In genomic region chr12:46268617-46269428, GRCh38 we compare ENCODE assay signal across 8 cellular contexts. TPM values are rescaled to one million over a fixed set of nuclear protein-coding genes. Genes with fewer than 3 reads are reported as not detected.
DNase-seq lines count a peak whose midpoint lies in the region; ATAC-seq and TF ChIP-seq lines count a peak whose summit lies in the region.

Gene SLC38A1 (minus strand): TSS chr12:46269043. CDS start chr12:46239800, 29,243 bp downstream.

- no peaks in the 10 kb centered on the region for H3K9me2 ChIP-seq in DOHH2 (replicated peaks; ENCODE audit: control insufficient read depth, low read length)

- H2AFZ ChIP-seq in KMS-11 (ENCODE audit: low read depth): peak within 1 kb of the TSS; percentile 86

- H3K9me3 ChIP-seq in DOHH2 (ENCODE audit: control insufficient read depth, insufficient read depth, low read length): no peaks in the 10 kb centered on the region
- no peaks in the 10 kb centered on the region for H3K9me3 ChIP-seq in thoracic aorta

- ATAC-seq in GM21723 (IDR thresholded peaks at IDR 0.05; ENCODE audit: unreplicated experiment) (peak; percentile 70), thoracic aorta (ENCODE audit: insufficient number of reproducible peaks, low FRiP score, low read depth) (peak; percentile 56)

- H3K4me3 ChIP-seq in DOHH2 (ENCODE audit: low read length) (peak within 1 kb of the TSS; percentile 96), KMS-11 (IDR thresholded peaks at IDR 0.05; ENCODE audit: insufficient read depth, low read depth, low read length) (no peak within 1 kb of the TSS), thoracic aorta (peak within 1 kb of the TSS; percentile 96)

- peaks cover 9% of the 10 kb centered on the region; the same call in 1 of the 2 replicates for H3F3A ChIP-seq in DOHH2 (ENCODE audit: control insufficient read depth, insufficient read depth)

- peak; percentile 92 for DNase-seq in RPMI8226
- peak; percentile 95 for DNase-seq in activated effector memory CD4-positive, alpha-beta T cell treated with anti-CD3 and anti-CD28 coated beads, Interleukin-2, amount 50 U/mL, for 16 hours
- DNase-seq in germinal center (ENCODE audit: low spot score): peak; percentile 86
- DNase-seq in occipital lobe (lab: John Stamatoyannopoulos, UW): peak; percentile 81
- peak; percentile 46 for DNase-seq in thoracic aorta (ENCODE audit: low spot score)

- H3K36me3 ChIP-seq in DOHH2 (ENCODE audit: control insufficient read depth, low read length) (peaks cover 55% of the 10 kb centered on the region), KMS-11 (ENCODE audit: insufficient read depth) (no peaks in the 10 kb centered on the region), thoracic aorta (no peaks in the 10 kb centered on the region)

- H3K79me2 ChIP-seq in DOHH2 (ENCODE audit: control insufficient read depth, low read length) (peaks cover 87% of the 10 kb centered on the region), KMS-11 (ENCODE audit: insufficient read depth, low read depth) (peaks cover 47% of the 10 kb centered on the region)

- TF ChIP-seq CTCF in DOHH2 (IDR thresholded peaks at IDR 0.05; ENCODE audit: low read depth, low read length, poor library complexity, severe bottlenecking) (no peak), KMS-11 (conservative IDR thresholded peaks at IDR 0.05; ENCODE audit: low read depth, low read length) (no peak), thoracic aorta (IDR thresholded peaks at IDR 0.05) (no peak)

- H3K4me1 ChIP-seq in DOHH2 (ENCODE audit: control insufficient read depth, low read length) (peaks cover 46% of the 10 kb centered on the region), KMS-11 (ENCODE audit: low read depth, poor library complexity, severe bottlenecking) (peaks cover 29% of the 10 kb centered on the region), thoracic aorta (ENCODE audit: control insufficient read depth in 1 of 2, low read depth in 2 of 2) (peaks cover 3 to 26% of the 10 kb centered on the region in 2 donors)

- H4K20me1 ChIP-seq in DOHH2 (ENCODE audit: control insufficient read depth, insufficient read depth, low read depth, low read length) (peaks cover 28% of the 10 kb centered on the region), KMS-11 (ENCODE audit: insufficient read depth) (peaks cover 23% of the 10 kb centered on the region)

- peak within 1 kb of the TSS; percentile 98 for H3K9ac ChIP-seq in KMS-11

- H3K4me2 ChIP-seq in DOHH2 (ENCODE audit: low read length) (peak within 1 kb of the TSS; percentile 91), KMS-11 (peak within 1 kb of the TSS; percentile 79)

- H3K27me3 ChIP-seq in DOHH2 (ENCODE audit: control insufficient read depth, low read length): no peaks in the 10 kb centered on the region
- no peaks in the 10 kb centered on the region for H3K27me3 ChIP-seq in KMS-11 (ENCODE audit: insufficient read depth, low read depth)
- H3K27me3 ChIP-seq in thoracic aorta (replicated peaks; ENCODE audit: insufficient read depth): no peaks in the 10 kb centered on the region

- H3K27ac ChIP-seq in DOHH2 (ENCODE audit: low read depth, low read length) (peak within 1 kb of the TSS; percentile 94), KMS-11 (peak within 1 kb of the TSS; percentile 92), thoracic aorta (peak within 1 kb of the TSS; percentile 61 to 75)

RNA-seq across cellular contexts. Expression of gene SLC38A1, which starts in this region (rescaled TPM):
- total RNA-seq in occipital lobe (310 TPM), thoracic aorta (10 to 100 TPM; 22.1 to 77.0 TPM)
